ENCODE assay signal across 7 cellular contexts in the genomic region with DNA sequence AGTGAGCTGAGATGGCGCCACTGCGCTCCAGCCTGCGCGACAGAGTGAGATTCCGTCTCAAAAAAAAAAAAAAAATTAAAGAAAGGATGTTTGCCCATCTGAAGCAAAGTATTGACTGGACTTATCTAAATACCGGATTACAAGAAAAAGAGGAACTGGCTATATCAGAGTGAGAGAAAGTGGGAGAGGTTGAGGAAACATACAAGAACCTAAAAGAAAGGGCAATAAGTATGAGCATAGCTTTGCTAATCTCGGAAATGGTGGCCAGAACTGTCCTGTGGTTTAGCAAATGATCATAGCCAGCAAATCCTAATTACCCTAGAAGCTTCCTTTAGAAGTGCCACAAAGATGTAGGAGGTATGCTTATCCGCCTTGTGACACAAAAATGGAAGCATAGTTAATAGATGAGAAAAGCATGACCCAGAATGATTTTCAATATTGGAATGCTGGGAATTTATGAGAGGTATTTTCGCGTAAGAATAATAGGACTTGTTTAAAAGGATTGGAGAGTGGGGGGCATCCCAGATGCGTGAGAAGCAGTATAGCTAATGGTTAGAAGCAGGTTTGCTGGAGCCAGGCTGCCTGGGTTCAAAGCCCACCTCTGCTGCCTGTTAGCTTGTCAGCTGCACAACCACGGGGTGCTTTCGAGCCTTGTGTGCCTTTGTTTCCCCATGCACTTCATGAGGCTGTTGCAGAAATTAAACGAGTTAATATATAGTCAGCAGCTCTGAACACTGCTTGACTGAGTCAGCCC. TPM values are rescaled to one million over a fixed set of nuclear protein-coding genes. Genes with fewer than 3 reads are reported as not detected.
DNase-seq lines count a peak whose midpoint lies in the region; ATAC-seq, FAIRE-seq and TF ChIP-seq lines count a peak whose summit lies in the region.

No MANE protein-coding gene starts in this region.

- no peaks in the 10 kb centered on the region for H3K9me2 ChIP-seq in GM23338 (ENCODE audit: insufficient read depth)
- H3K9me2 ChIP-seq in PC-3 (replicated peaks; ENCODE audit: low read length) = no peaks in the 10 kb centered on the region
- H3K9me2 ChIP-seq in neural cell (ENCODE audit: insufficient read depth, low read length) = no peaks in the 10 kb centered on the region

- no peak overlapping the region for H4K5ac ChIP-seq in H1 (ENCODE audit: insufficient read length, low read depth, low read length)

- no peak overlapping the region for H2BK5ac ChIP-seq in H1 (ENCODE audit: low read depth, low read length)

- H3F3A ChIP-seq in GM23338 (replicated peaks; ENCODE audit: low read depth) = 0 out of 2 replicates have a peak, but pooled peaks cover 11% of the 10 kb centered on the region
- H3F3A ChIP-seq in PC-3 (ENCODE audit: low read length, unreplicated experiment) = no peaks in the 10 kb centered on the region
- no peaks in the 10 kb centered on the region for H3F3A ChIP-seq in neural cell (ENCODE audit: insufficient read depth, low read length, poor library complexity, severe bottlenecking)

- H3K79me2 ChIP-seq in GM23338 (replicated peaks; ENCODE audit: insufficient read depth) = peaks cover 38% of the 10 kb centered on the region
- H3K79me2 ChIP-seq in PC-3 (ENCODE audit: low read length) = peaks cover 45% of the 10 kb centered on the region
- peaks cover 28 to 42% of the 10 kb centered on the region in 2 experiments for H3K79me2 ChIP-seq in H1 (ENCODE audit: control insufficient read depth in 1 of 2, insufficient read depth in 2 of 2, low read length in 2 of 2)
- H3K79me2 ChIP-seq in neural cell (replicated peaks; ENCODE audit: insufficient read depth, low read length) = peaks cover 29% of the 10 kb centered on the region

- BruUV-seq in PC-3 (replicated peaks; lab: Mats Ljungman, UMichigan) = no TSS peak

- no peak overlapping the region for H2AK5ac ChIP-seq in H1 (ENCODE audit: low read depth, low read length)

- H3K79me1 ChIP-seq in H1 (ENCODE audit: low read depth, low read length) = peaks cover 2% of the 10 kb centered on the region; the same call in 1 of the 2 replicates

- H3K9ac ChIP-seq in PC-3 (ENCODE audit: low read length) = peak overlapping the region; percentile 97
- peak overlapping the region; percentile 9 to 92 (median 82); a peak in 6 of 7 replicates for H3K9ac ChIP-seq in H1 (replicated peaks in 1 of 4; ENCODE audit: extremely low read depth in 1 of 4, low read depth in 3 of 4, low read length in 3 of 4)
- peak overlapping the region; percentile 95 for H3K9ac ChIP-seq in neural cell (ENCODE audit: low read length)

- DNase-seq in GM23338 (ENCODE audit: low spot score) (peak; percentile 39), PC-3 (peak; percentile 42), H1 (ENCODE audit: low read depth in 1 of 2, low spot score in 2 of 2) (no peak), HT-29 (ENCODE audit: low spot score) (no peak), NCI-H1092 treated with DMSO at 0.1 percent for 48 hours (lab: John Stamatoyannopoulos, UW) (no peak)

- no peak for TF ChIP-seq RAD21 in H1 (IDR thresholded peaks at IDR 0.05 in 1 of 2, conservative IDR thresholded peaks at IDR 0.05 in 1 of 2; ENCODE audit: low read depth in 2 of 2, low read length in 2 of 2)
- TF ChIP-seq RAD21 in neural cell (conservative IDR thresholded peaks at IDR 0.05) = no peak

- H3K27ac ChIP-seq in GM23338 (ENCODE audit: low read depth) (no peak overlapping the region), PC-3 (ENCODE audit: low read length) (peak overlapping the region; percentile 32; the same call in 1 of the 2 replicates), H1 (ENCODE audit: low read depth, low read length) (no peak overlapping the region), neural cell (ENCODE audit: low read length) (peak overlapping the region; percentile 80)

- POLR2A ChIA-PET in PC-3 (lab: Charles Lee; ENCODE audit: unreplicated experiment) (no interaction called here), H1 (lab: Charles Lee; ENCODE audit: partially characterized antibody) (interaction anchor here (0.7 to 5.7 kb wide), 20 partner anchors 8 to 118 kb away, joined by 3 to 34 read pairs (median 6); a partner anchor contains a TSS)

- peak overlapping the region; percentile 99 for H3K4me3 ChIP-seq in GM23338
- peak overlapping the region; percentile 98 for H3K4me3 ChIP-seq in PC-3 (ENCODE audit: low read length)
- H3K4me3 ChIP-seq in H1 (ENCODE audit: extremely low read depth in 1 of 4, insufficient read depth in 2 of 4, low read depth in 3 of 4, low read length in 4 of 4) = peak overlapping the region; percentile 83 to 99 (median 93)
- peak overlapping the region; percentile 86 for H3K4me3 ChIP-seq in neural cell (ENCODE audit: low read length)

- H3K23ac ChIP-seq in H1 (ENCODE audit: insufficient read length) = no peak overlapping the region

- WGBS in H1 (ENCODE audit: extremely low coverage in 1 of 2, insufficient coverage in 1 of 2, insufficient read length in 1 of 2, insufficient replicate concordance in 2 of 2, low coverage in 1 of 2, low lambda C conversion rate in 2 of 2, missing lambda C conversion rate in 1 of 2), 2 experiments = 75% methylated on average over 14 of the region's 14 CpGs; no CpG with 5 or more reads in 1 of the 2 experiments

- no peak overlapping the region for H3K18ac ChIP-seq in H1 (ENCODE audit: extremely low read depth, low read length)

- H3K4me2 ChIP-seq in GM23338 (peak overlapping the region; percentile 93), PC-3 (ENCODE audit: low read length) (peak overlapping the region; percentile 91), H1 (ENCODE audit: insufficient read depth in 1 of 2, low read depth in 2 of 2, low read length in 2 of 2) (peak overlapping the region; percentile 63 to 86), neural cell (ENCODE audit: low read length) (peak overlapping the region; percentile 81)

- no peaks in the 10 kb centered on the region for H3K9me3 ChIP-seq in PC-3 (ENCODE audit: low read length)
- H3K9me3 ChIP-seq in H1 (ENCODE audit: insufficient read depth in 2 of 2, low read depth in 1 of 2, low read length in 1 of 2) = no peaks in the 10 kb centered on the region
- H3K9me3 ChIP-seq in neural cell (ENCODE audit: low read length) = no peaks in the 10 kb centered on the region

- H2BK120ac ChIP-seq in H1 (replicated peaks; ENCODE audit: low read depth, low read length) = no peak overlapping the region

- CTCF ChIA-PET in PC-3 (lab: Charles Lee) (no interaction called here), H1 (lab: Charles Lee; ENCODE audit: partially characterized antibody) (interaction anchor here (0.6 to 3.5 kb wide), 7 partner anchors 14 to 196 kb away, joined by 3 to 16 read pairs (median 3); no protein-coding TSS in a partner anchor)

- H3K4me3 Mint-ChIP-seq in GM23338 = peak overlapping the region; percentile 98

- peaks cover 10% of the 10 kb centered on the region for H3K23me2 ChIP-seq in H1 (ENCODE audit: low read depth, low read length)

- ATAC-seq in GM23338 (no peak), PC-3 (no peak), GM21360 (IDR thresholded peaks at IDR 0.05; ENCODE audit: unreplicated experiment) (no peak)

- peaks cover 19% of the 10 kb centered on the region for H3K27me3 Mint-ChIP-seq in GM23338 (ENCODE audit: insufficient read depth, low read depth, poor library complexity)

- peaks cover 17% of the 10 kb centered on the region for H3K4me1 Mint-ChIP-seq in GM23338

- TF ChIP-seq CTCF in GM23338 (conservative IDR thresholded peaks at IDR 0.05; ENCODE audit: low read depth in 2 of 2) = no peak
- TF ChIP-seq CTCF in PC-3 (conservative IDR thresholded peaks at IDR 0.05; ENCODE audit: low read depth, low read length) = no peak
- no peak for TF ChIP-seq CTCF in H1 (IDR thresholded peaks at IDR 0.05; ENCODE audit: control extremely low read depth in 1 of 3, insufficient read depth in 1 of 3, low read depth in 1 of 3, low read length in 3 of 3)
- TF ChIP-seq CTCF in neural cell (IDR thresholded peaks at IDR 0.05; ENCODE audit: poor library complexity, severe bottlenecking) = no peak

- TF ChIP-seq EP300 in H1 (IDR thresholded peaks at IDR 0.05; ENCODE audit: borderline replicate concordance in 1 of 2, low read depth in 2 of 2, low read length in 2 of 2) (no peak), neural cell (conservative IDR thresholded peaks at IDR 0.05; ENCODE audit: poor library complexity, severe bottlenecking) (no peak)

- no peak overlapping the region for H3K4ac ChIP-seq in H1 (replicated peaks; ENCODE audit: insufficient read length, low read depth, low read length)

- H2BK12ac ChIP-seq in H1 (ENCODE audit: low read depth, low read length) = no peak overlapping the region; the same call in 1 of the 2 replicates

- no peak; a peak in 1 of 3 replicates for TF ChIP-seq POLR2A in H1 (IDR thresholded peaks at IDR 0.05; ENCODE audit: control extremely low read depth in 1 of 2, low read depth in 2 of 2, low read length in 2 of 2)

- H2AFZ ChIP-seq in GM23338 (no peak overlapping the region), PC-3 (ENCODE audit: low read length) (no peak overlapping the region), H1 (ENCODE audit: low read length) (no peak overlapping the region), neural cell (ENCODE audit: low read depth, low read length) (peak overlapping the region; percentile 83)

- peaks cover 32% of the 10 kb centered on the region for H3K36me3 Mint-ChIP-seq in GM23338 (ENCODE audit: low read depth)

- H3K36me3 ChIP-seq in GM23338 (ENCODE audit: insufficient read depth) (0 out of 2 replicates have a peak, but pooled peaks cover 5% of the 10 kb centered on the region), PC-3 (ENCODE audit: low read depth, low read length) (no peaks in the 10 kb centered on the region; the same call in 1 of the 2 replicates), H1 (ENCODE audit: control insufficient read depth in 2 of 4, insufficient read depth in 4 of 4, low read length in 3 of 4) (no peaks in the 10 kb centered on the region; a peak in 1 of 8 replicates), neural cell (ENCODE audit: insufficient read depth, low read length) (no peaks in the 10 kb centered on the region)

- no peak overlapping the region for H4K8ac ChIP-seq in H1 (ENCODE audit: extremely low read depth, insufficient read depth, low read length)

- H3K56ac ChIP-seq in H1 (replicated peaks; ENCODE audit: insufficient read length, low read depth, low read length) = no peak overlapping the region

- intact Hi-C loops in PC-3 (cut with micrococcal nuclease) = loop anchor here (5.0 kb wide), 1 partner anchor 55 kb away; a partner anchor contains a TSS

- H3K27me3 ChIP-seq in GM23338 (ENCODE audit: insufficient read depth) (no peaks in the 10 kb centered on the region), PC-3 (ENCODE audit: low read length) (no peaks in the 10 kb centered on the region), H1 (replicated peaks in 1 of 4; ENCODE audit: control insufficient read depth in 3 of 4, extremely low read depth in 1 of 4, insufficient read depth in 3 of 4, low read length in 3 of 4) (no peaks in the 10 kb centered on the region), neural cell (ENCODE audit: insufficient read depth, low read depth, low read length) (no peaks in the 10 kb centered on the region)

- H2BK20ac ChIP-seq in H1 (ENCODE audit: low read length) = no peak overlapping the region

- H2BK15ac ChIP-seq in H1 (ENCODE audit: low read length) = no peak overlapping the region

- no peak overlapping the region for H4K91ac ChIP-seq in H1 (replicated peaks; ENCODE audit: insufficient read length, low read length)

- H4K20me1 ChIP-seq in GM23338 (replicated peaks; ENCODE audit: insufficient read depth) = peaks cover 30% of the 10 kb centered on the region
- peaks cover 21% of the 10 kb centered on the region for H4K20me1 ChIP-seq in PC-3 (ENCODE audit: low read length)
- H4K20me1 ChIP-seq in H1 (replicated peaks in 1 of 2; ENCODE audit: control insufficient read depth in 1 of 2, insufficient read depth in 2 of 2, low read length in 2 of 2) = peaks cover 4 to 7% of the 10 kb centered on the region in 2 experiments
- H4K20me1 ChIP-seq in neural cell (ENCODE audit: insufficient read depth) = no peaks in the 10 kb centered on the region

- H3K4me1 ChIP-seq in GM23338 (ENCODE audit: insufficient read depth) = peaks cover 21% of the 10 kb centered on the region
- H3K4me1 ChIP-seq in PC-3 (ENCODE audit: insufficient read depth, low read length) = peaks cover 14% of the 10 kb centered on the region
- H3K4me1 ChIP-seq in H1 (replicated peaks in 1 of 4; ENCODE audit: control insufficient read depth in 3 of 4, insufficient read depth in 4 of 4, low read length in 3 of 4) = peaks cover 0 to 3% (median 1%) of the 10 kb centered on the region in 4 experiments; a peak in 3 of 7 replicates

- no peak overlapping the region for H3K14ac ChIP-seq in H1 (ENCODE audit: insufficient read length)

- no peak for FAIRE-seq in H1 (lab: Jason Lieb, UNC)

- H3K27ac Mint-ChIP-seq in GM23338 = no peak overlapping the region

- peaks cover under 1% of the 10 kb centered on the region; the same call in 2 of the 3 replicates for H3K9me3 Mint-ChIP-seq in GM23338

RNA-seq across cellular contexts. Expression of a gene that starts 1.2 kb away (rescaled TPM):
- 48.7 and 56.5 TPM in 2 replicates for total RNA-seq in GM23338 (2014; rRNA removed; shearing (Covaris generic))
- polyA plus RNA-seq in GM23338 (2016; fragmentation: Nextera tagmentation; extraction: Ambion mirVana) (51.2 and 62.6 TPM in 2 replicates), H1 (2011; rRNA removed) (15.5 and 16.9 TPM in 2 replicates), neural cell (32.7 and 37.5 TPM in 2 replicates)
- 44.6 and 62.0 TPM in 2 replicates for total RNA-seq in PC-3 (2014; rRNA removed)
- 89.2 and 98.1 TPM in 2 replicates for total RNA-seq in H1 (2021; fragmentation: NEBNext Ultra II Directional; extraction: Animal tissue kit (Norgen Biotek cat#: 25700))
- 39.6 TPM for polyA plus RNA-seq in H1 (2011; cell fraction: cytosol; rRNA removed)
- polyA plus RNA-seq in H1 (2011; cell fraction: nucleus; rRNA removed) = 31.4 TPM
- polyA plus RNA-seq in H1 (2012, experiment 1 of 2) = 62.2 to 74.1 TPM (median 65.8 TPM) in 4 replicates
- 2.7 TPM for polyA plus RNA-seq in H1 (2012, experiment 2 of 2)
- polyA plus RNA-seq in H1 (2013, experiment 1 of 2) = 43.9 TPM
- 43.8 TPM for polyA plus RNA-seq in H1 (2013, experiment 2 of 2)
- polyA minus RNA-seq in H1 (2011; rRNA and poly(A)+ RNA removed) = 46.1 and 49.7 TPM in 2 replicates
- 27.1 TPM for polyA minus RNA-seq in H1 (2011; cell fraction: cytosol; rRNA and poly(A)+ RNA removed)
- 63.6 TPM for polyA minus RNA-seq in H1 (2011; cell fraction: nucleus; rRNA and poly(A)+ RNA removed)
- polyA minus RNA-seq in neural cell = 33.2 and 36.8 TPM in 2 replicates
- total RNA-seq in HT-29 (2014; rRNA removed; shearing (Covaris generic)) = 49.5 and 52.3 TPM in 2 replicates

RNA-seq across cellular contexts. Expression of a gene that starts 38.6 kb away (rescaled TPM):
- total RNA-seq in GM23338 (2014; rRNA removed; shearing (Covaris generic)) = not detected in 2 replicates
- polyA plus RNA-seq in GM23338 (2016; fragmentation: Nextera tagmentation; extraction: Ambion mirVana) (not detected in 2 replicates), H1 (2011; rRNA removed) (not detected in 2 replicates), neural cell (0.24 TPM in 1 of 2 replicates, not detected in the other)
- total RNA-seq in PC-3 (2014; rRNA removed) = not detected in 2 replicates
- total RNA-seq in H1 (2021; fragmentation: NEBNext Ultra II Directional; extraction: Animal tissue kit (Norgen Biotek cat#: 25700)) = not detected in 2 replicates
- polyA plus RNA-seq in H1 (2011; cell fraction: cytosol; rRNA removed) = not detected
- polyA plus RNA-seq in H1 (2011; cell fraction: nucleus; rRNA removed) = not detected
- not detected in 4 replicates for polyA plus RNA-seq in H1 (2012, experiment 1 of 2)
- polyA plus RNA-seq in H1 (2012, experiment 2 of 2) = not detected
- not detected for polyA plus RNA-seq in H1 (2013, experiment 1 of 2)
- polyA plus RNA-seq in H1 (2013, experiment 2 of 2) = not detected
- polyA minus RNA-seq in H1 (2011; rRNA and poly(A)+ RNA removed) = not detected in 2 replicates
- not detected for polyA minus RNA-seq in H1 (2011; cell fraction: cytosol; rRNA and poly(A)+ RNA removed)
- not detected for polyA minus RNA-seq in H1 (2011; cell fraction: nucleus; rRNA and poly(A)+ RNA removed)
- not detected in 2 replicates for polyA minus RNA-seq in neural cell
- total RNA-seq in HT-29 (2014; rRNA removed; shearing (Covaris generic)) = not detected in 2 replicates

RNA-seq across cellular contexts. Expression of a gene that starts 55.6 kb away (rescaled TPM):
- 52.3 and 59.6 TPM in 2 replicates for total RNA-seq in GM23338 (2014; rRNA removed; shearing (Covaris generic))
- polyA plus RNA-seq in GM23338 (2016; fragmentation: Nextera tagmentation; extraction: Ambion mirVana) (14.6 and 18.3 TPM in 2 replicates), H1 (2011; rRNA removed) (20.1 and 21.7 TPM in 2 replicates), neural cell (14.2 and 15.7 TPM in 2 replicates)
- total RNA-seq in PC-3 (2014; rRNA removed) = 32.7 and 33.9 TPM in 2 replicates
- 78.6 and 82.8 TPM in 2 replicates for total RNA-seq in H1 (2021; fragmentation: NEBNext Ultra II Directional; extraction: Animal tissue kit (Norgen Biotek cat#: 25700))
- polyA plus RNA-seq in H1 (2011; cell fraction: cytosol; rRNA removed) = 24.2 TPM
- polyA plus RNA-seq in H1 (2011; cell fraction: nucleus; rRNA removed) = 56.9 TPM
- polyA plus RNA-seq in H1 (2012, experiment 1 of 2) = 22.6 to 36.3 TPM (median 27.3 TPM) in 4 replicates
- 5.4 TPM for polyA plus RNA-seq in H1 (2012, experiment 2 of 2)
- polyA plus RNA-seq in H1 (2013, experiment 1 of 2) = 21.5 TPM
- 19.5 TPM for polyA plus RNA-seq in H1 (2013, experiment 2 of 2)
- 64.2 and 84.0 TPM in 2 replicates for polyA minus RNA-seq in H1 (2011; rRNA and poly(A)+ RNA removed)
- polyA minus RNA-seq in H1 (2011; cell fraction: cytosol; rRNA and poly(A)+ RNA removed) = 38.7 TPM
- 84.8 TPM for polyA minus RNA-seq in H1 (2011; cell fraction: nucleus; rRNA and poly(A)+ RNA removed)
- 40.2 and 45.4 TPM in 2 replicates for polyA minus RNA-seq in neural cell
- 60.6 and 71.1 TPM in 2 replicates for total RNA-seq in HT-29 (2014; rRNA removed; shearing (Covaris generic))

Comparison
In these comparisons a context has a peak if more than half of its experiments do, and no peak if none do; other contexts are left out.
1. DNase-seq: peak in GM23338 (single experiment) and PC-3 (single experiment); none in H1 (0 of 2), HT-29 (single experiment) and NCI-H1092 treated with DMSO at 0.1 percent for 48 hours (single experiment).
2. H3K27ac ChIP-seq: peak in PC-3 (single experiment) and neural cell (single experiment); none in GM23338 (single experiment) and H1 (single experiment).
3. Peak in every context shown above with its lines, with median percentiles within 50 percentile points of each other: H3K4me2 ChIP-seq, H3K4me3 ChIP-seq and H3K9ac ChIP-seq.